Comparison of ENCODE assay signal across 1 cellular context in genomic region chr15:76073554-76073953, GRCh38.
TF ChIP-seq lines count a peak whose summit lies in the region.

No MANE protein-coding gene starts in this region.

TF ChIP-seq in Ishikawa, 13 proteins besides CTCF, POLR2A, EP300 and RAD21 (continued from another document):
- no peak for TF ChIP-seq REST (IDR thresholded peaks at IDR 0.05; ENCODE audit: low read depth)
- no peak; the same call in none of the 2 replicates for TF ChIP-seq USF1 (IDR thresholded peaks at IDR 0.05)
- TF ChIP-seq EGR1 (IDR thresholded peaks at IDR 0.05) = no peak
- TF ChIP-seq TAF1 (IDR thresholded peaks at IDR 0.05; ENCODE audit: low read depth) = no peak
- peak; percentile 97 for TF ChIP-seq TCF12 (IDR thresholded peaks at IDR 0.05; ENCODE audit: low read depth)
- TF ChIP-seq YY1 (IDR thresholded peaks at IDR 0.05; ENCODE audit: low read depth) = no peak
- peak; percentile 100 for TF ChIP-seq CEBPB (IDR thresholded peaks at IDR 0.05)
